21 cellular contexts compared by ENCODE assay signal in genomic region chr15:98525625-98526024, GRCh38.
DNase-seq lines count a peak whose midpoint lies in the region; ATAC-seq and TF ChIP-seq lines count a peak whose summit lies in the region.
"Had no signal": no experiment of that assay in that cellular context is flagged by ENCODE, and none has a peak within 500 bp of the region (broad histone marks: within the 10 kb centered on the region; RNA-seq: fewer than 3 reads in every experiment).

No MANE protein-coding gene starts in this region.

- peak overlapping the region in 1 of 2 donors; percentile 19 for H3K27ac ChIP-seq in right atrium auricular region
- H3K27ac ChIP-seq in tibial nerve: peak overlapping the region in 3 of 4 donors; percentile 10 to 77 (median 71)
- H3K27ac ChIP-seq: BLaER1 treated with 17β-estradiol and CSF1 and Interleukin-3, amounts not matched to agents 10 nM and 100 nM; PC-9; SJSA1 had no signal

- H3K4me3 ChIP-seq in right atrium auricular region (no peak overlapping the region), tibial nerve (peak overlapping the region in 1 of 4 donors; percentile 17)
- H3K4me3 ChIP-seq: BLaER1 treated with 17β-estradiol and CSF1 and Interleukin-3, amounts not matched to agents 10 nM and 100 nM; HAP-1; PC-9; SJSA1; uterus had no signal

- H3K36me3 ChIP-seq in right atrium auricular region: no peaks in the 10 kb centered on the region
- H3K36me3 ChIP-seq in tibial nerve: no peaks in the 10 kb centered on the region
- H3K36me3 ChIP-seq: BLaER1 treated with 17β-estradiol and CSF1 and Interleukin-3, amounts not matched to agents 10 nM and 100 nM; HAP-1; SJSA1; uterus had no signal

- H3K9me3 ChIP-seq in right atrium auricular region: no peaks in the 10 kb centered on the region
- no peaks in the 10 kb centered on the region for H3K9me3 ChIP-seq in tibial nerve
- H3K9me3 ChIP-seq: BLaER1 treated with 17β-estradiol and CSF1 and Interleukin-3, amounts not matched to agents 10 nM and 100 nM; HAP-1; SJSA1; uterus had no signal

- intact Hi-C loops in left ventricle myocardium superior (cut with micrococcal nuclease): no loop called here

- peak; percentile 45 for DNase-seq in left ventricle myocardium superior
- DNase-seq in right atrium auricular region (ENCODE audit: low spot score): no peak
- DNase-seq in epidermal melanocyte (ENCODE audit: insufficient read length, low spot score): peak; percentile 49
- peak; percentile 55 for DNase-seq in mesenteric fat pad (ENCODE audit: low spot score)
- no peak for DNase-seq in tibial nerve (ENCODE audit: low spot score in 2 of 2)
- DNase-seq in NCI-H1048 (lab: John Stamatoyannopoulos, UW): no peak
- no peak for DNase-seq in NOMO-1 treated with dmso at 0.1 percent for 144 hours (lab: John Stamatoyannopoulos, UW; ENCODE audit: unreplicated experiment)
- DNase-seq: activated B cell treated with CpG ODN at 0.5 μM for 24 hours; activated CD4-positive, alpha-beta memory T cell treated with anti-CD3 and anti-CD28 coated beads, Interleukin-2, amount 10 ng/mL, durations not matched to agents 7 days and 5 days; activated naive CD4-positive, alpha-beta T cell treated with Interleukin-2 at 50 U/mL for 16 hours; activated T-cell treated with anti-CD3 and anti-CD28 coated beads, Interleukin-2, amount 50 U/mL, for 1 hour; NCI-H146; NCI-H748 treated with DMSO at 0.1 percent for 48 hours; occipital lobe; PC-9; stimulated activated CD4-positive, alpha-beta T cell treated with anti-CD3 and anti-CD28 coated beads, Interleukin-2, amount 100 ng/mL, for 24 hours; uterus had no signal

- WGBS in tibial nerve, 2 donors: 25 to 36% methylated on average over 14 of the region's 14 CpGs

- H3K27me3 ChIP-seq in right atrium auricular region: no peaks in the 10 kb centered on the region
- H3K27me3 ChIP-seq in tibial nerve: peaks cover 0 to 4% of the 10 kb centered on the region in 2 donors
- H3K27me3 ChIP-seq: BLaER1 treated with 17β-estradiol and CSF1 and Interleukin-3, amounts not matched to agents 10 nM and 100 nM; uterus had no signal

- no peaks in the 10 kb centered on the region for H3K4me1 ChIP-seq in right atrium auricular region
- H3K4me1 ChIP-seq in tibial nerve: peaks cover 0 to 17% (median 5%) of the 10 kb centered on the region in 4 donors
- H3K4me1 ChIP-seq: HAP-1, SJSA1, uterus had no signal

- TF ChIP-seq EP300 in tibial nerve (IDR thresholded peaks at IDR 0.05): no peak

- TF ChIP-seq CTCF in right atrium auricular region (IDR thresholded peaks at IDR 0.05) (no peak), tibial nerve (IDR thresholded peaks at IDR 0.05) (no peak)

- ATAC-seq in left ventricle myocardium superior (peak; percentile 38), HG02973 (IDR thresholded peaks at IDR 0.05; ENCODE audit: unreplicated experiment) (no peak)

- no peak for TF ChIP-seq POLR2A in tibial nerve (IDR thresholded peaks at IDR 0.05)

Comparison
In these comparisons a context has a peak if more than half of its experiments do, and no peak if none do; other contexts are left out.
1. DNase-seq: peak in left ventricle myocardium superior (single experiment), epidermal melanocyte (single experiment) and mesenteric fat pad (single experiment); none in right atrium auricular region (single experiment), tibial nerve (0 of 2), NCI-H1048 (single experiment) and NOMO-1 treated with dmso at 0.1 percent for 144 hours (single experiment).